ENCODE assay signal across 18 cellular contexts in genomic region chr20:90651-91050, GRCh38. TPM values are rescaled to one million over a fixed set of nuclear protein-coding genes. Genes with fewer than 3 reads are reported as not detected.
"Had no signal": no experiment of that assay in that cellular context is flagged by ENCODE, and none has a peak within 500 bp of the region (broad histone marks: within the 10 kb centered on the region; RNA-seq: fewer than 3 reads in every experiment).

No MANE protein-coding gene starts in this region.

- DNase-seq: activated CD4-positive, alpha-beta memory T cell treated with anti-CD3 and anti-CD28 coated beads for 36 hours; activated naive CD4-positive, alpha-beta T cell; activated T-cell treated with anti-CD3 and anti-CD28 coated beads, Interleukin-2, amount 50 U/mL, for 48 hours; heart left ventricle; stimulated activated CD4-positive, alpha-beta T cell treated with anti-CD3 and anti-CD28 coated beads, Interleukin-15, amount 100 ng/mL, for 24 hours; stimulated activated CD4-positive, alpha-beta T cell treated with anti-CD3 and anti-CD28 coated beads, Interleukin-4, amount 100 ng/mL, for 4 hours; stomach; T-helper 2 cell had no signal

- H3K27me3 ChIP-seq: ascending aorta, cardiac muscle cell had no signal

- H3K27ac ChIP-seq: ascending aorta, cardiac muscle cell, heart left ventricle, parathyroid adenoma, stomach, thoracic aorta had no signal

- H3K4me3 ChIP-seq: ascending aorta, cardiac muscle cell, heart left ventricle, stomach, thoracic aorta had no signal

- ATAC-seq: activated CD4-positive, CD25-positive, alpha-beta regulatory T cell treated with anti-CD3 and anti-CD28 coated beads, Interleukin-2, amount 50 U/mL, for 24 hours; heart left ventricle had no signal

- H3K4me1 ChIP-seq: ascending aorta, heart left ventricle, parathyroid adenoma, stomach had no signal

- H3K36me3 ChIP-seq: ascending aorta, cardiac muscle cell, heart left ventricle, stomach, thoracic aorta had no signal

- H3K9me3 ChIP-seq: ascending aorta had no signal

RNA-seq across cellular contexts. Expression of gene DEFB125, which starts 3.2 kb away (rescaled TPM):
- total RNA-seq: activated CD4-positive, alpha-beta memory T cell treated with anti-CD3 and anti-CD28 coated beads for 36 hours; ascending aorta; cardiac muscle cell; frontal cortex; heart left ventricle; liver; mesothelial cell of epicardium; myocyte; skeletal muscle tissue; stomach; thoracic aorta had no signal
- polyA plus RNA-seq: cardiac muscle cell, heart left ventricle, liver, stomach had no signal

RNA-seq across cellular contexts. Expression of gene DEFB126, which starts 51.7 kb away (rescaled TPM):
- total RNA-seq: activated CD4-positive, alpha-beta memory T cell treated with anti-CD3 and anti-CD28 coated beads for 36 hours; ascending aorta; cardiac muscle cell; frontal cortex; heart left ventricle; liver; mesothelial cell of epicardium; myocyte; skeletal muscle tissue; stomach; thoracic aorta had no signal
- polyA plus RNA-seq: cardiac muscle cell, heart left ventricle, liver, stomach had no signal
